8 cellular contexts compared by ENCODE assay signal in genomic region chr1:208244584-208244916, GRCh38. TPM values are rescaled to one million over a fixed set of nuclear protein-coding genes. Genes with fewer than 3 reads are reported as not detected.
DNase-seq lines count a peak whose midpoint lies in the region; ATAC-seq and TF ChIP-seq lines count a peak whose summit lies in the region.

No MANE protein-coding gene starts in this region.

- peaks cover 11% of the 10 kb centered on the region for H3K4me1 ChIP-seq in Panc1 (ENCODE audit: control insufficient read depth, insufficient read depth, low read length)
- peaks cover 21 to 52% (median 47%) of the 10 kb centered on the region in 4 donors for H3K4me1 ChIP-seq in esophagus muscularis mucosa

- H3K27ac ChIP-seq in Panc1 (ENCODE audit: low read length) (no peak overlapping the region), esophagus muscularis mucosa (replicated peaks in 1 of 4) (peak overlapping the region; percentile 87 to 94 (median 92))

- no peak for DNase-seq in Panc1 (ENCODE audit: low read depth, low spot score)
- no peak for DNase-seq in esophagus muscularis mucosa (ENCODE audit: extremely low spot score)
- DNase-seq in retinal pigment epithelial cell (ENCODE audit: low read depth) = no peak
- no peak for DNase-seq in mucosa of gallbladder (ENCODE audit: low spot score)
- no peak for DNase-seq in DMS79 (lab: John Stamatoyannopoulos, UW)
- DNase-seq in cerebellar cortex (ENCODE audit: low spot score) = no peak

- ATAC-seq in GM19372 (IDR thresholded peaks at IDR 0.05; ENCODE audit: low read depth, unreplicated experiment) (peak; percentile 19), Panc1 (no peak), GM18873 (IDR thresholded peaks at IDR 0.05; ENCODE audit: low FRiP score, unreplicated experiment) (no peak)

- BruUV-seq in Panc1 (replicated peaks; lab: Mats Ljungman, UMichigan) = no TSS peak

- H3K9me3 ChIP-seq in Panc1 (ENCODE audit: control insufficient read depth, insufficient read depth, low read depth, low read length) = no peaks in the 10 kb centered on the region
- no peaks in the 10 kb centered on the region for H3K9me3 ChIP-seq in esophagus muscularis mucosa

- TF ChIP-seq CTCF in Panc1 (IDR thresholded peaks at IDR 0.05) (no peak), esophagus muscularis mucosa (IDR thresholded peaks at IDR 0.05) (no peak), retinal pigment epithelial cell (conservative IDR thresholded peaks at IDR 0.05; ENCODE audit: low read depth, low read length) (no peak)

- peak overlapping the region; percentile 50 for H3K4me3 ChIP-seq in Panc1 (ENCODE audit: low read depth in 2 of 2, low read length in 2 of 2)
- H3K4me3 ChIP-seq in esophagus muscularis mucosa = peak overlapping the region; percentile 72 to 98 (median 88)
- peak overlapping the region; percentile 75 for H3K4me3 ChIP-seq in retinal pigment epithelial cell (ENCODE audit: low read length)

- CTCF ChIA-PET in Panc1 (lab: Charles Lee) = interaction anchor here (0.7 to 1.2 kb wide), 4 partner anchors 204 to 360 kb away, joined by 3 to 7 read pairs (median 4); no protein-coding TSS in a partner anchor

- no peak for TF ChIP-seq POLR2A in esophagus muscularis mucosa (IDR thresholded peaks at IDR 0.05; ENCODE audit: low read depth)

- POLR2A ChIA-PET in Panc1 (lab: Charles Lee) = no interaction called here

- H3K36me3 ChIP-seq in Panc1 (ENCODE audit: control insufficient read depth, insufficient read depth, low read length) (no peaks in the 10 kb centered on the region), esophagus muscularis mucosa (no peaks in the 10 kb centered on the region)

- H3K27me3 ChIP-seq in Panc1 (ENCODE audit: control insufficient read depth, insufficient read depth, low read length) (peaks cover 33% of the 10 kb centered on the region), esophagus muscularis mucosa (no peaks in the 10 kb centered on the region)

- 6% methylated on average over 11 of the region's 11 CpGs for WGBS in esophagus muscularis mucosa

- intact Hi-C loops in Panc1 (cut with micrococcal nuclease; ENCODE audit: unreplicated experiment) = loop anchor here (1.0 to 5.0 kb wide), 2 partner anchors 112 to 223 kb away; no protein-coding TSS in a partner anchor
- intact Hi-C loops in esophagus muscularis mucosa (cut with DNase I) = loop anchor here (2.0 to 5.0 kb wide), 3 partner anchors 112 to 224 kb away; no protein-coding TSS in a partner anchor

- no peak for TF ChIP-seq EP300 in esophagus muscularis mucosa (IDR thresholded peaks at IDR 0.05)

- in situ Hi-C loops in Panc1 (cut with HindIII; ENCODE audit: low pct_unique_long_range_greater_than_20kb, low sequenced_read_pairs) = no loop called here

RNA-seq across cellular contexts. Expression of gene PLXNA2, which starts 0.4 kb away (rescaled TPM):
- total RNA-seq in Panc1 (2021; ENCODE audit: unreplicated experiment) (0.98 TPM), esophagus muscularis mucosa (10 to 100 TPM; 19.8 to 41.6 (median 27.9) TPM), mucosa of gallbladder (37.4 TPM)
- polyA plus RNA-seq in Panc1 (2012; ENCODE audit: insufficient read length) = 0.51 TPM

Comparison
In these comparisons a context has a peak if more than half of its experiments do, and no peak if none do; other contexts are left out.
1. RNA of gene PLXNA2, which starts 0.4 kb away (total RNA-seq): 37.4 TPM in mucosa of gallbladder (single experiment) and 19.8 to 41.6 TPM in esophagus muscularis mucosa; 0.98 TPM in Panc1 (single experiment); every median in the first group is over 10 times any median in the second.
2. Peak in every context shown above with its lines, with median percentiles within 50 percentile points of each other: H3K4me3 ChIP-seq.